17 cellular contexts compared by ENCODE assay signal in the genomic region with DNA sequence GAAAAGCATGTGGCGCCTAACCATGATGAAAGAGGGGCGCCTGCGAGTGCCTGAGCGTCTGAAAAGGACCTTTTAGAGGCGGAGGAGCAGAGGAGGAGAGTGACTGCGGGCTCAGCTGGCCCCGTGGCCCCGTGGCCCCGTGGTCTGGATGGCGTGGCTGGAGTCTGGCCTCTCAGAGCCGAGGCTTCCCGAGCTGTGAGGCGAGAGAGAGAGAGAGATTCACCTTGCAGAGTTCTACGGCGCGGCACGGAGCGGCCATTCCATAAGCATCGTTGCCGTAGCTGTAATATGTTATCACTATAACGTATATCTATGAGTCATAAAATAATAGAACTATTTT. TPM values are rescaled to one million over a fixed set of nuclear protein-coding genes. Genes with fewer than 3 reads are reported as not detected.
"Had no signal": no experiment of that assay in that cellular context is flagged by ENCODE, and none has a peak within 500 bp of the region (broad histone marks: within the 10 kb centered on the region; RNA-seq: fewer than 3 reads in every experiment).

No MANE protein-coding gene starts in this region.

- H3K27ac ChIP-seq: colonic mucosa, foreskin keratinocyte, tibial nerve had no signal

- H3K36me3 ChIP-seq: colonic mucosa, tibial nerve had no signal

- ATAC-seq: activated CD8-positive, alpha-beta T cell treated with anti-CD3 and anti-CD28 coated beads for 36 hours; foreskin keratinocyte; natural killer cell had no signal

- H3K4me1 ChIP-seq: colonic mucosa, foreskin keratinocyte had no signal

- H3K27me3 ChIP-seq: tibial nerve had no signal

- H3K9me3 ChIP-seq: colonic mucosa, tibial nerve had no signal

- DNase-seq: activated CD4-positive, alpha-beta T cell treated with anti-CD3 and anti-CD28 coated beads, Interleukin-2, amount 10 ng/mL, durations not matched to agents 24 days and 14 days; activated CD8-positive, alpha-beta T cell treated with anti-CD3 and anti-CD28 coated beads for 36 hours; activated naive CD4-positive, alpha-beta T cell treated with Interleukin-2 at 50 U/mL for 16 hours; activated naive CD8-positive, alpha-beta T cell treated with anti-CD3 and anti-CD28 coated beads, Interleukin-2, amount 10 ng/mL, durations not matched to agents 7 days and 5 days; activated T-cell treated with anti-CD3 and anti-CD28 coated beads, Interleukin-2, amount 50 U/mL, for 24 hours; caudate nucleus; colonic mucosa; foreskin keratinocyte; hypothalamus; islet precursor cell; mesendoderm; natural killer cell; retina; T-helper 9 cell had no signal

- H3K4me3 ChIP-seq: colonic mucosa, tibial nerve had no signal

RNA-seq across cellular contexts. Expression of a gene that starts 55.3 kb away (rescaled TPM):
- total RNA-seq: fibroblast of lung, foreskin keratinocyte, skeletal muscle tissue, tibial nerve had no signal
- polyA plus RNA-seq: fibroblast of lung, foreskin keratinocyte had no signal
